In genomic region chr4:88195666-88196365, GRCh38 we compare ENCODE assay signal across 30 cellular contexts. TPM values are rescaled to one million over a fixed set of nuclear protein-coding genes. Genes with fewer than 3 reads are reported as not detected.
A peak's percentile ranks its signal among the peaks of the same experiment; 100 is the strongest.
DNase-seq lines count a peak whose midpoint lies in the region; ATAC-seq, FAIRE-seq and TF ChIP-seq lines count a peak whose summit lies in the region.
"Had no signal": no experiment of that assay in that cellular context is flagged by ENCODE, and none has a peak within 500 bp of the region (broad histone marks: within the 10 kb centered on the region; RNA-seq: fewer than 3 reads in every experiment).

No MANE protein-coding gene starts in this region.

- H2AFZ ChIP-seq in HepG2 (ENCODE audit: low read length) (peak overlapping the region; percentile 59), osteoblast (ENCODE audit: low read length) (no peak overlapping the region)

- no peak overlapping the region for H2BK120ac ChIP-seq in mesendoderm (ENCODE audit: low read depth, low read length)

- H3K4me3 ChIP-seq in HepG2 (replicated peaks in 1 of 3; ENCODE audit: insufficient read depth in 1 of 3, low read depth in 2 of 3, low read length in 3 of 3): peak overlapping the region in 2 of 3 experiments; percentile 9 to 14; a peak in 3 of 6 replicates
- no peak overlapping the region for H3K4me3 ChIP-seq in right lobe of liver
- no peak overlapping the region for H3K4me3 ChIP-seq in mesendoderm (ENCODE audit: low read length)
- H3K4me3 ChIP-seq in osteoblast (ENCODE audit: insufficient read depth, low read length): no peak overlapping the region
- H3K4me3 ChIP-seq: cardiac muscle cell, MG63, SJCRH30, suprapubic skin, vagina had no signal

- no peak overlapping the region for H3K23ac ChIP-seq in mesendoderm (ENCODE audit: low read length)

- H3K4me2 ChIP-seq in HepG2 (ENCODE audit: low read depth, low read length) (peak overlapping the region; percentile 61), mesendoderm (ENCODE audit: low read length) (no peak overlapping the region), osteoblast (ENCODE audit: insufficient read depth, low read length) (no peak overlapping the region)

- no peak overlapping the region for H2BK15ac ChIP-seq in mesendoderm (replicated peaks; ENCODE audit: low read depth)

- no peaks in the 10 kb centered on the region for H3K79me2 ChIP-seq in HepG2 (ENCODE audit: insufficient read depth, low read length)
- no peaks in the 10 kb centered on the region for H3K79me2 ChIP-seq in mesendoderm (ENCODE audit: control insufficient read depth, insufficient read depth, low read length)
- no peaks in the 10 kb centered on the region for H3K79me2 ChIP-seq in osteoblast (ENCODE audit: insufficient read depth, low read length)

- peak overlapping the region; percentile 8 for H3K56ac ChIP-seq in mesendoderm (ENCODE audit: low read length)

- peaks cover 16% of the 10 kb centered on the region for H3K4me1 Mint-ChIP-seq in type B pancreatic cell (ENCODE audit: unreplicated experiment)
- H3K4me1 Mint-ChIP-seq in activated CD4-positive, alpha-beta T cell treated with anti-CD3 and anti-CD28 coated beads, Interleukin-2, amount 10 ng/mL, durations not matched to agents 7 days and 5 days: no peaks in the 10 kb centered on the region
- H3K4me1 Mint-ChIP-seq: stimulated activated naive B cell treated with anti-CD40 and anti-IgM and Interleukin-4, amounts not matched to agents 10 μg/mL and 1 μg/mL and 100 μg/mL, for 72 hours had no signal

- peak overlapping the region; percentile 79 for H3K4ac ChIP-seq in mesendoderm (ENCODE audit: low read depth, low read length)

- peak; percentile 68 for ATAC-seq in HepG2
- no peak for ATAC-seq in right lobe of liver
- ATAC-seq: activated CD8-positive, alpha-beta memory T cell treated with anti-CD3 and anti-CD28 coated beads, Interleukin-2, amount 10 ng/mL, durations not matched to agents 7 days and 5 days; left cardiac atrium; stimulated activated naive B cell treated with anti-CD40 and anti-IgM and Interleukin-4, amounts not matched to agents 10 μg/mL and 1 μg/mL and 100 μg/mL, for 72 hours had no signal

- H4K8ac ChIP-seq in mesendoderm (ENCODE audit: low read depth, low read length): no peak overlapping the region

- no peaks in the 10 kb centered on the region for H3K9me3 ChIP-seq in HepG2 (ENCODE audit: low read length)
- H3K9me3 ChIP-seq in right lobe of liver: no peaks in the 10 kb centered on the region
- no peaks in the 10 kb centered on the region for H3K9me3 ChIP-seq in osteoblast (ENCODE audit: low read depth, low read length)
- H3K9me3 ChIP-seq: MG63, SJCRH30, suprapubic skin, vagina had no signal

- no peaks in the 10 kb centered on the region for H3K36me3 Mint-ChIP-seq in type B pancreatic cell
- H3K36me3 Mint-ChIP-seq in activated CD4-positive, alpha-beta T cell treated with anti-CD3 and anti-CD28 coated beads, Interleukin-2, amount 10 ng/mL, durations not matched to agents 7 days and 5 days (ENCODE audit: low read depth): no peaks in the 10 kb centered on the region
- H3K36me3 Mint-ChIP-seq: activated CD8-positive, alpha-beta memory T cell treated with anti-CD3 and anti-CD28 coated beads, Interleukin-2, amount 10 ng/mL, durations not matched to agents 7 days and 5 days; activated naive CD8-positive, alpha-beta T cell; stimulated activated naive B cell treated with anti-CD40 and anti-IgM and Interleukin-4, amounts not matched to agents 10 μg/mL and 1 μg/mL and 100 μg/mL, for 72 hours had no signal

- POLR2A ChIA-PET in HepG2 (lab: Yijun Ruan, JAX): no interaction called here
- POLR2A ChIA-PET in activated CD4-positive, alpha-beta T cell treated with anti-CD3 and anti-CD28 coated beads, Interleukin-2, amount 10 ng/mL, durations not matched to agents 7 days and 5 days (lab: Charles Lee): no interaction called here

- no peaks in the 10 kb centered on the region for H3K27me3 Mint-ChIP-seq in type B pancreatic cell
- no peaks in the 10 kb centered on the region for H3K27me3 Mint-ChIP-seq in activated CD4-positive, alpha-beta T cell treated with anti-CD3 and anti-CD28 coated beads, Interleukin-2, amount 10 ng/mL, durations not matched to agents 7 days and 5 days
- H3K27me3 Mint-ChIP-seq: activated naive CD8-positive, alpha-beta T cell; stimulated activated naive B cell treated with anti-CD40 and anti-IgM and Interleukin-4, amounts not matched to agents 10 μg/mL and 1 μg/mL and 100 μg/mL, for 72 hours had no signal

- H4K20me1 ChIP-seq in HepG2 (ENCODE audit: insufficient read depth, low read length) (no peaks in the 10 kb centered on the region), osteoblast (ENCODE audit: insufficient read depth, low read length) (no peaks in the 10 kb centered on the region)

- no peak for DNase-seq in HepG2 (ENCODE audit: low spot score)
- DNase-seq in right lobe of liver: no peak
- DNase-seq in SK-N-DZ (ENCODE audit: low spot score): peak; percentile 2
- DNase-seq in mesendoderm: peak; percentile 90
- no peak for DNase-seq in type B pancreatic cell (ENCODE audit: extremely low spot score, unreplicated experiment)
- no peak for DNase-seq in osteoblast (ENCODE audit: insufficient read length, low spot score, missing footprints)
- DNase-seq in DMS153 (lab: John Stamatoyannopoulos, UW): no peak
- no peak for DNase-seq in activated CD4-positive, alpha-beta T cell treated with anti-CD3 and anti-CD28 coated beads, Interleukin-2, amount 10 ng/mL, durations not matched to agents 7 days and 5 days
- DNase-seq: activated CD4-positive, alpha-beta T cell treated with anti-CD3 and anti-CD28 coated beads, Interleukin-2, amount 50 U/mL, for 1 hour; activated CD8-positive, alpha-beta memory T cell treated with anti-CD3 and anti-CD28 coated beads, Interleukin-2, amount 10 ng/mL, durations not matched to agents 7 days and 5 days; aorta; C1 segment of cervical spinal cord; dermis blood vessel endothelial cell; left cardiac atrium; MG63; NCI-H1436 treated with DMSO at 0.1 percent for 48 hours; NCI-H510A; NK-92 treated with Interleukin-12 subunit alpha and Interleukin-12 subunit beta, amount 100 ng/mL, for 24 hours; occipital lobe; SJCRH30; stimulated activated CD4-positive, alpha-beta T cell treated with anti-CD3 and anti-CD28 coated beads, Interleukin-4, amount 100 ng/mL, for 1 hour; stimulated activated naive B cell treated with anti-CD40 and anti-IgM and Interleukin-4, amounts not matched to agents 10 μg/mL and 1 μg/mL and 100 μg/mL, for 72 hours had no signal

- H3K27ac ChIP-seq in HepG2 (ENCODE audit: extremely low read length, insufficient read depth, low read length) (no peak overlapping the region), right lobe of liver (no peak overlapping the region), mesendoderm (ENCODE audit: low read depth, low read length) (peak overlapping the region; percentile 9), osteoblast (ENCODE audit: low read depth, low read length) (no peak overlapping the region)
- H3K27ac ChIP-seq: cardiac muscle cell, SJCRH30, suprapubic skin, vagina had no signal

- BruUV-seq in HepG2 (replicated peaks; lab: Mats Ljungman, UMichigan): no TSS peak

- H3K27ac Mint-ChIP-seq in type B pancreatic cell: peak overlapping the region; percentile 53
- no peak overlapping the region for H3K27ac Mint-ChIP-seq in activated CD4-positive, alpha-beta T cell treated with anti-CD3 and anti-CD28 coated beads, Interleukin-2, amount 10 ng/mL, durations not matched to agents 7 days and 5 days
- H3K27ac Mint-ChIP-seq: activated CD8-positive, alpha-beta memory T cell treated with anti-CD3 and anti-CD28 coated beads, Interleukin-2, amount 10 ng/mL, durations not matched to agents 7 days and 5 days; activated naive CD8-positive, alpha-beta T cell; activated T-helper 2 cell treated with anti-CD3 and anti-CD28 coated beads, Interferon-gamma antibody, Interleukin-2, Interleukin-4, amounts not matched to agents 10 μg/mL and 5 μg/mL and 100 μg/mL, durations not matched to agents 14 hours and 24 hours and 36 hours; stimulated activated naive B cell treated with anti-CD40 and anti-IgM and Interleukin-4, amounts not matched to agents 10 μg/mL and 1 μg/mL and 100 μg/mL, for 72 hours; T-helper 1 cell treated with Interleukin-12 subunit alpha and Interleukin-12 subunit beta and Interleukin-4 antibody, amounts not matched to agents 30 μg/mL and 1 μg/mL, for 36 hours had no signal

- peaks cover 28% of the 10 kb centered on the region for H3K4me1 ChIP-seq in HepG2 (ENCODE audit: insufficient read depth, low read length)
- no peaks in the 10 kb centered on the region for H3K4me1 ChIP-seq in right lobe of liver
- peaks cover 3% of the 10 kb centered on the region for H3K4me1 ChIP-seq in mesendoderm (ENCODE audit: control insufficient read depth, low read depth, low read length)
- H3K4me1 ChIP-seq in osteoblast (ENCODE audit: insufficient read depth, low read length): no peaks in the 10 kb centered on the region
- H3K4me1 ChIP-seq: SJCRH30, suprapubic skin, vagina had no signal

- intact Hi-C loops in HepG2 (cut with micrococcal nuclease; ENCODE audit: unreplicated experiment) (no loop called here), right lobe of liver (cut with DNase I) (no loop called here)

- H3K27me3 ChIP-seq in HepG2 (ENCODE audit: control insufficient read depth in 1 of 2, insufficient read depth in 2 of 2, low read length in 2 of 2): no peaks in the 10 kb centered on the region; a peak in 1 of 5 replicates
- H3K27me3 ChIP-seq in right lobe of liver: no peaks in the 10 kb centered on the region
- H3K27me3 ChIP-seq in mesendoderm (ENCODE audit: insufficient read depth, low read length, poor library complexity): no peaks in the 10 kb centered on the region
- no peaks in the 10 kb centered on the region for H3K27me3 ChIP-seq in osteoblast (ENCODE audit: insufficient read depth, low read length)
- H3K27me3 ChIP-seq: cardiac muscle cell, MG63, suprapubic skin, vagina had no signal

- TF ChIP-seq RAD21 in HepG2 (CRISPR knock-in tag; IDR thresholded peaks at IDR 0.05): no peak

- no peak for TF ChIP-seq EP300 in HepG2 (IDR thresholded peaks at IDR 0.05; ENCODE audit: low read depth in 2 of 2, low read length in 2 of 2)
- TF ChIP-seq EP300 in HepG2 (CRISPR knock-in tag; IDR thresholded peaks at IDR 0.05; ENCODE audit: borderline replicate concordance): no peak

- H3K9me3 Mint-ChIP-seq in type B pancreatic cell: no peaks in the 10 kb centered on the region
- H3K9me3 Mint-ChIP-seq in activated CD4-positive, alpha-beta T cell treated with anti-CD3 and anti-CD28 coated beads, Interleukin-2, amount 10 ng/mL, durations not matched to agents 7 days and 5 days: no peaks in the 10 kb centered on the region
- H3K9me3 Mint-ChIP-seq: activated T-helper 2 cell treated with anti-CD3 and anti-CD28 coated beads, Interferon-gamma antibody, Interleukin-2, Interleukin-4, amounts not matched to agents 10 μg/mL and 5 μg/mL and 100 μg/mL, durations not matched to agents 14 hours and 24 hours and 36 hours; stimulated activated naive B cell treated with anti-CD40 and anti-IgM and Interleukin-4, amounts not matched to agents 10 μg/mL and 1 μg/mL and 100 μg/mL, for 72 hours; T-helper 1 cell treated with Interleukin-12 subunit alpha and Interleukin-12 subunit beta and Interleukin-4 antibody, amounts not matched to agents 30 μg/mL and 1 μg/mL, for 36 hours had no signal

- no peak for TF ChIP-seq CTCF in HepG2 (CRISPR knock-in tag; IDR thresholded peaks at IDR 0.05)
- no peak for TF ChIP-seq CTCF in right lobe of liver (IDR thresholded peaks at IDR 0.05)
- no peak for TF ChIP-seq CTCF in type B pancreatic cell (conservative IDR thresholded peaks at IDR 0.05)
- TF ChIP-seq CTCF in osteoblast (IDR thresholded peaks at IDR 0.05; ENCODE audit: extremely low read depth, low read depth, low read length): no peak

- no peaks in the 10 kb centered on the region for H3K36me3 ChIP-seq in HepG2 (replicated peaks in 1 of 2; ENCODE audit: control insufficient read depth in 1 of 2, insufficient read depth in 2 of 2, low read length in 2 of 2)
- H3K36me3 ChIP-seq in right lobe of liver: no peaks in the 10 kb centered on the region
- no peaks in the 10 kb centered on the region for H3K36me3 ChIP-seq in mesendoderm (ENCODE audit: control insufficient read depth, insufficient read depth, low read length)
- no peaks in the 10 kb centered on the region for H3K36me3 ChIP-seq in osteoblast (ENCODE audit: insufficient read depth, low read length)
- H3K36me3 ChIP-seq: cardiac muscle cell, MG63, SJCRH30, suprapubic skin, vagina had no signal

- H4K5ac ChIP-seq in mesendoderm (ENCODE audit: low read length): no peak overlapping the region

- H3K4me3 Mint-ChIP-seq in type B pancreatic cell: no peak overlapping the region
- no peak overlapping the region for H3K4me3 Mint-ChIP-seq in activated CD4-positive, alpha-beta T cell treated with anti-CD3 and anti-CD28 coated beads, Interleukin-2, amount 10 ng/mL, durations not matched to agents 7 days and 5 days
- H3K4me3 Mint-ChIP-seq: activated CD8-positive, alpha-beta memory T cell treated with anti-CD3 and anti-CD28 coated beads, Interleukin-2, amount 10 ng/mL, durations not matched to agents 7 days and 5 days; activated naive CD8-positive, alpha-beta T cell; stimulated activated naive B cell treated with anti-CD40 and anti-IgM and Interleukin-4, amounts not matched to agents 10 μg/mL and 1 μg/mL and 100 μg/mL, for 72 hours; T-helper 1 cell treated with Interleukin-12 subunit alpha and Interleukin-12 subunit beta and Interleukin-4 antibody, amounts not matched to agents 30 μg/mL and 1 μg/mL, for 36 hours had no signal

- FAIRE-seq in HepG2 (lab: Jason Lieb, UNC): no peak
- FAIRE-seq: endothelial cell of umbilical vein, RCC 7860 had no signal

- TF ChIP-seq POLR2A in HepG2 (IDR thresholded peaks at IDR 0.05; ENCODE audit: insufficient read depth in 1 of 2, low read depth in 2 of 2, low read length in 2 of 2) (no peak), right lobe of liver (IDR thresholded peaks at IDR 0.05) (no peak)

- CTCF ChIA-PET in HepG2 (lab: Yijun Ruan, JAX; ENCODE audit: low intra/inter-chr PET ratio, low total read pairs): no interaction called here
- CTCF ChIA-PET in activated CD4-positive, alpha-beta T cell treated with anti-CD3 and anti-CD28 coated beads, Interleukin-2, amount 10 ng/mL, durations not matched to agents 7 days and 5 days (lab: Charles Lee): no interaction called here

- no peak overlapping the region for H3K9ac ChIP-seq in HepG2 (ENCODE audit: insufficient read depth, low read depth, low read length)
- H3K9ac ChIP-seq in mesendoderm (ENCODE audit: low read length): no peak overlapping the region

- in situ Hi-C loops in HepG2 (cut with HindIII; ENCODE audit: extremely low pct_ligation_motif_present, low pct_unique_long_range_greater_than_20kb): no loop called here

- peak overlapping the region; percentile 57 for H3K18ac ChIP-seq in mesendoderm (ENCODE audit: low read length)

- peak overlapping the region; percentile 5 for H2BK5ac ChIP-seq in mesendoderm (ENCODE audit: low read length)

- H3K79me1 ChIP-seq in mesendoderm (ENCODE audit: low read length): no peaks in the 10 kb centered on the region

- no peak overlapping the region for H2AK5ac ChIP-seq in mesendoderm (ENCODE audit: low read length)

- 18% methylated on average over 5 of the region's 7 CpGs for WGBS in HepG2 (ENCODE audit: low lambda C conversion rate)
- WGBS in right lobe of liver (ENCODE audit: insufficient coverage, low coverage, low lambda C conversion rate, missing lambda C conversion rate): 70% methylated on average over 4 of the region's 7 CpGs
- no CpG with 5 or more reads among the region's 7 CpGs for WGBS in mesendoderm (ENCODE audit: extremely low coverage, insufficient coverage, low lambda C conversion rate)

RNA-seq across cellular contexts. Expression of gene ABCG2, which starts 37.4 kb away (rescaled TPM):
- total RNA-seq in HepG2 (2016; rRNA removed; fragmentation: Illumina TruSeq; extraction: Trizol) (13.2 and 15.7 TPM in 2 replicates), right lobe of liver (10 to 100 TPM in 2 of 6 experiments, 1 to 10 TPM in 4; 6.4 to 11.4 (median 8.1) TPM), type B pancreatic cell (ENCODE audit: low replicate concordance) (21.5 and 77.7 TPM in 2 replicates), osteoblast (0.36 and 0.59 TPM in 2 replicates)
- total RNA-seq in HepG2 (2016; cell fraction: cytosol; rRNA removed; fragmentation: Illumina TruSeq; extraction: Trizol; ENCODE audit: low read depth): 7.0 and 9.3 TPM in 2 replicates
- total RNA-seq in HepG2 (2016; cell fraction: insoluble cytoplasmic fraction; rRNA removed; fragmentation: Illumina TruSeq; extraction: Trizol): 11.3 and 14.3 TPM in 2 replicates
- 8.6 and 9.3 TPM in 2 replicates for total RNA-seq in HepG2 (2016; cell fraction: membrane; rRNA removed; fragmentation: Illumina TruSeq; extraction: Trizol)
- 9.2 and 11.9 TPM in 2 replicates for total RNA-seq in HepG2 (2016; cell fraction: nucleus; rRNA removed; fragmentation: Illumina TruSeq; extraction: Trizol)
- polyA plus RNA-seq in HepG2 (2011; rRNA removed): 7.4 and 10.0 TPM in 2 replicates
- 6.8 TPM in 2 replicates for polyA plus RNA-seq in HepG2 (2011; cell fraction: cytosol; rRNA removed)
- 2.7 and 2.9 TPM in 2 replicates for polyA plus RNA-seq in HepG2 (2011; cell fraction: nucleus; rRNA removed)
- polyA plus RNA-seq in HepG2 (2012): 8.1 and 8.6 TPM in 2 replicates
- 2.6 and 2.9 TPM in 2 replicates for polyA plus RNA-seq in HepG2 (2016; cell fraction: cytosol; fragmentation: Illumina TruSeq; extraction: Trizol; ENCODE audit: low read depth)
- polyA plus RNA-seq in HepG2 (2016; cell fraction: insoluble cytoplasmic fraction; fragmentation: Illumina TruSeq; extraction: Trizol; ENCODE audit: low read depth): 6.5 and 8.8 TPM in 2 replicates
- polyA plus RNA-seq in HepG2 (2016; cell fraction: membrane; fragmentation: Illumina TruSeq; extraction: Trizol; ENCODE audit: low read depth): 3.4 and 3.6 TPM in 2 replicates
- 7.0 and 10.3 TPM in 2 replicates for polyA plus RNA-seq in HepG2 (2016; cell fraction: nucleus; fragmentation: Illumina TruSeq; extraction: Trizol; ENCODE audit: insufficient read depth, low read depth)
- 6.0 and 8.6 TPM in 2 replicates for polyA minus RNA-seq in HepG2 (2011; rRNA and poly(A)+ RNA removed; ENCODE audit: low replicate concordance)
- 8.2 and 9.8 TPM in 2 replicates for polyA minus RNA-seq in HepG2 (2011; cell fraction: cytosol; rRNA and poly(A)+ RNA removed)
- 7.9 and 9.6 TPM in 2 replicates for polyA minus RNA-seq in HepG2 (2011; cell fraction: nucleus; rRNA and poly(A)+ RNA removed)
- polyA plus RNA-seq in SK-N-DZ (2014; cell fraction: cytosol; rRNA removed): not detected in 2 replicates
- not detected in 2 replicates for polyA plus RNA-seq in SK-N-DZ (2014; cell fraction: nucleus; rRNA removed)
- polyA plus RNA-seq in mesendoderm (2013, experiment 1 of 2): 19.2 TPM
- polyA plus RNA-seq in mesendoderm (2013, experiment 2 of 2): 19.5 TPM
- total RNA-seq in activated CD4-positive, alpha-beta T cell treated with anti-CD3 and anti-CD28 coated beads, Interleukin-2, amount 10 ng/mL, durations not matched to agents 7 days and 5 days: 1 to 10 TPM; 1.1 to 1.4 TPM
- total RNA-seq: cardiac muscle cell had no signal
- polyA plus RNA-seq: cardiac muscle cell had no signal

Comparison
In these comparisons a context has a peak if more than half of its experiments do, and no peak if none do; other contexts are left out.
1. H3K4me3 ChIP-seq: peak in HepG2 (2 of 3); none in right lobe of liver (0 of 3), mesendoderm (single experiment) and osteoblast (single experiment).
2. DNase-seq: peak in SK-N-DZ (single experiment) and mesendoderm (single experiment); none in HepG2 (single experiment), right lobe of liver (0 of 3), type B pancreatic cell (single experiment), osteoblast (single experiment), DMS153 (single experiment) and activated CD4-positive, alpha-beta T cell treated with anti-CD3 and anti-CD28 coated beads, Interleukin-2, amount 10 ng/mL, durations not matched to agents 7 days and 5 days (single experiment).